14 cellular contexts compared by ENCODE assay signal in genomic region chr21:44485796-44486195, GRCh38. TPM values are rescaled to one million over a fixed set of nuclear protein-coding genes. Genes with fewer than 3 reads are reported as not detected.
DNase-seq lines count a peak whose midpoint lies in the region; ATAC-seq, FAIRE-seq and TF ChIP-seq lines count a peak whose summit lies in the region.
"Had no signal": no experiment of that assay in that cellular context is flagged by ENCODE, and none has a peak within 500 bp of the region (broad histone marks: within the 10 kb centered on the region; RNA-seq: fewer than 3 reads in every experiment).

No MANE protein-coding gene starts in this region.

- no peak for FAIRE-seq in K562 (lab: Jason Lieb, UNC)
- FAIRE-seq: endometrium had no signal

- no peak for DNase-seq in activated T-cell treated with anti-CD3 and anti-CD28 coated beads, Interleukin-2, amount 50 U/mL, for 24 hours
- DNase-seq in activated T-cell treated with anti-CD3 and anti-CD28 coated beads, Interleukin-2, amount 50 U/mL, for 1 hour = no peak
- DNase-seq in K562 (ENCODE audit: extremely low read depth in 1 of 4, low spot score in 3 of 4) (no peak), lower lobe of right lung (no peak), testis (no peak), NCI-H2081 treated with DMSO at 0.1 percent for 48 hours (lab: John Stamatoyannopoulos, UW) (no peak)
- DNase-seq in stimulated activated CD4-positive, alpha-beta T cell treated with anti-CD3 and anti-CD28 coated beads, Interleukin-12 subunit alpha, Interleukin-12 subunit beta, amount 100 ng/mL, for 4 hours = no peak

- no peak overlapping the region; a peak in 1 of 4 replicates for H3K9ac ChIP-seq in K562 (ENCODE audit: insufficient read depth in 1 of 2, low read depth in 2 of 2, low read length in 2 of 2)

- H3K27ac ChIP-seq in K562 (ENCODE audit: extremely low read depth, low read depth, low read length) = no peak overlapping the region
- H3K27ac ChIP-seq in lower lobe of right lung = peak overlapping the region; percentile 11
- H3K27ac ChIP-seq in testis = no peak overlapping the region
- H3K27ac ChIP-seq: HL-60 had no signal

- TF ChIP-seq EP300 in K562 (IDR thresholded peaks at IDR 0.05; ENCODE audit: low read length) = no peak

- no peaks in the 10 kb centered on the region for H3K9me3 ChIP-seq in K562 (replicated peaks; ENCODE audit: control insufficient read depth, insufficient read depth, low read depth, low read length)
- no peaks in the 10 kb centered on the region for H3K9me3 ChIP-seq in lower lobe of right lung
- H3K9me3 ChIP-seq in testis = no peaks in the 10 kb centered on the region

- no peaks in the 10 kb centered on the region for H4K20me1 ChIP-seq in K562 (replicated peaks; ENCODE audit: control insufficient read depth, insufficient read depth, low read length)

- H3K4me3 ChIP-seq in K562 = no peak overlapping the region; the same call in 1 of the 2 replicates
- peak overlapping the region; percentile 36 for H3K4me3 ChIP-seq in lower lobe of right lung
- peak overlapping the region; percentile 37 to 54 for H3K4me3 ChIP-seq in testis

- WGBS in K562 (ENCODE audit: insufficient coverage, low coverage, missing lambda C conversion rate) = 14% methylated on average over 10 of the region's 10 CpGs
- 48 to 65% methylated on average over 10 of the region's 10 CpGs for WGBS in testis, 2 donors

- no peaks in the 10 kb centered on the region for H3K36me3 Mint-ChIP-seq in activated T-cell treated with anti-CD3 and anti-CD28 coated beads, Interleukin-2, amount 50 U/mL, for 24 hours (ENCODE audit: low read depth)

- no peaks in the 10 kb centered on the region for H3K9me1 ChIP-seq in K562 (ENCODE audit: control insufficient read depth, insufficient read depth, low read length)

- ATAC-seq in K562 = no peak
- ATAC-seq in lower lobe of right lung = peak; percentile 71 to 81
- no peak for ATAC-seq in GM21619 (IDR thresholded peaks at IDR 0.05; ENCODE audit: unreplicated experiment)

- peaks cover 12% of the 10 kb centered on the region for H3K4me1 Mint-ChIP-seq in activated T-cell treated with anti-CD3 and anti-CD28 coated beads, Interleukin-2, amount 50 U/mL, for 24 hours (ENCODE audit: low read depth)

- no peaks in the 10 kb centered on the region for H3K27me3 Mint-ChIP-seq in activated T-cell treated with anti-CD3 and anti-CD28 coated beads, Interleukin-2, amount 50 U/mL, for 24 hours

- H3K27me3 ChIP-seq in K562 (ENCODE audit: control insufficient read depth in 2 of 2, insufficient read depth in 2 of 2, low read length in 2 of 2) (peaks cover 11 to 44% of the 10 kb centered on the region in 2 experiments; a peak in 4 of 5 replicates), lower lobe of right lung (ENCODE audit: low read depth) (no peaks in the 10 kb centered on the region), testis (no peaks in the 10 kb centered on the region)

- BruUV-seq in K562 (replicated peaks; lab: Mats Ljungman, UMichigan) = no TSS peak

- H3K4me3 Mint-ChIP-seq in activated T-cell treated with anti-CD3 and anti-CD28 coated beads, Interleukin-2, amount 50 U/mL, for 24 hours = peak overlapping the region; percentile 75
- H3K4me3 Mint-ChIP-seq: stimulated activated naive CD8-positive, alpha-beta T cell treated with anti-CD3 and anti-CD28 coated beads, Interleukin-15, Interleukin-2, amounts not matched to agents 100 ng/mL and 50 ng/mL, for 24 hours had no signal

- in situ Hi-C loops in K562 (cut with MboI) = no loop called here

- POLR2A ChIA-PET in K562 (lab: Yijun Ruan, JAX) = no interaction called here

- H3K79me2 ChIP-seq in K562 (ENCODE audit: control insufficient read depth, insufficient read depth, low read length) = no peaks in the 10 kb centered on the region

- peak overlapping the region; percentile 43; the same call in 1 of the 2 replicates for H3K4me2 ChIP-seq in K562 (ENCODE audit: insufficient read depth, low read length)

- no peaks in the 10 kb centered on the region for H3K9me3 Mint-ChIP-seq in activated T-cell treated with anti-CD3 and anti-CD28 coated beads, Interleukin-2, amount 50 U/mL, for 24 hours
- H3K9me3 Mint-ChIP-seq: stimulated activated naive CD8-positive, alpha-beta T cell treated with anti-CD3 and anti-CD28 coated beads, Interleukin-15, Interleukin-2, amounts not matched to agents 100 ng/mL and 50 ng/mL, for 24 hours had no signal

- H3K36me3 ChIP-seq in K562 (ENCODE audit: control insufficient read depth, insufficient read depth, low read length) = no peaks in the 10 kb centered on the region
- H3K36me3 ChIP-seq in lower lobe of right lung = no peaks in the 10 kb centered on the region
- H3K36me3 ChIP-seq in testis (ENCODE audit: low read depth, missing control alignments) = no peaks in the 10 kb centered on the region

- TF ChIP-seq POLR2A in K562 (conservative IDR thresholded peaks at IDR 0.05) = no peak
- no peak for TF ChIP-seq POLR2A in testis (IDR thresholded peaks at IDR 0.05)

- no peak for TF ChIP-seq RAD21 in K562 (CRISPR knock-in tag; conservative IDR thresholded peaks at IDR 0.05 in 1 of 2, IDR thresholded peaks at IDR 0.05 in 1 of 2)

- peaks cover 0 to 10% of the 10 kb centered on the region in 2 experiments; a peak in 3 of 5 replicates for H3K4me1 ChIP-seq in K562 (replicated peaks in 1 of 2; ENCODE audit: control insufficient read depth in 2 of 2, insufficient read depth in 2 of 2, low read length in 2 of 2)
- peaks cover 3% of the 10 kb centered on the region for H3K4me1 ChIP-seq in lower lobe of right lung
- H3K4me1 ChIP-seq in testis = no peaks in the 10 kb centered on the region

- CTCF ChIA-PET in K562 (lab: Yijun Ruan, JAX; ENCODE audit: low intra/inter-chr PET ratio) = interaction anchor here (0.8 kb wide), 1 partner anchor 216 kb away, joined by 3 read pairs; no protein-coding TSS in a partner anchor

- H3K27ac Mint-ChIP-seq in activated T-cell treated with anti-CD3 and anti-CD28 coated beads, Interleukin-2, amount 50 U/mL, for 24 hours = no peak overlapping the region
- H3K27ac Mint-ChIP-seq: stimulated activated naive CD8-positive, alpha-beta T cell treated with anti-CD3 and anti-CD28 coated beads, Interleukin-15, Interleukin-2, amounts not matched to agents 100 ng/mL and 50 ng/mL, for 24 hours had no signal

- TF ChIP-seq CTCF in K562 (IDR thresholded peaks at IDR 0.05 in 2 of 3, conservative IDR thresholded peaks at IDR 0.05 in 1 of 3; ENCODE audit: insufficient read depth in 2 of 3, low read depth in 1 of 3, low read length in 3 of 3) = no peak
- no peak for TF ChIP-seq CTCF in lower lobe of right lung (IDR thresholded peaks at IDR 0.05)
- TF ChIP-seq CTCF in testis (IDR thresholded peaks at IDR 0.05) = no peak

- intact Hi-C loops in K562 (cut with micrococcal nuclease) (no loop called here), lower lobe of right lung (cut with DNase I) (no loop called here), testis (cut with DNase I; ENCODE audit: low total_unique reads) (no loop called here)

- H2AFZ ChIP-seq in K562 (ENCODE audit: low read depth, low read length) = peak overlapping the region; percentile 43; the same call in 1 of the 2 replicates

TF ChIP-seq in K562, 482 proteins besides CTCF, POLR2A, EP300 and RAD21:
- TF ChIP-seq ZNF121 (CRISPR knock-in tag; conservative IDR thresholded peaks at IDR 0.05) (no peak), MCM5 (IDR thresholded peaks at IDR 0.05; ENCODE audit: low read depth) (no peak), ZBTB1 (CRISPR knock-in tag; IDR thresholded peaks at IDR 0.05; ENCODE audit: borderline replicate concordance, low read depth) (no peak), SREBF2 (CRISPR knock-in tag; IDR thresholded peaks at IDR 0.05) (no peak)

RNA-seq across cellular contexts. Expression of gene LRRC3, which starts 30.5 kb away (rescaled TPM):
- 0.07 and 0.25 TPM in 2 replicates for total RNA-seq in K562 (2011; cell fraction: chromatin; rRNA removed; ENCODE audit: low replicate concordance)
- total RNA-seq in K562 (2011; cell fraction: nucleolus; rRNA removed) = 0.17 and 0.26 TPM in 2 replicates
- 0.07 and 0.15 TPM in 2 replicates for total RNA-seq in K562 (2011; cell fraction: nucleoplasm; rRNA removed)
- total RNA-seq in K562 (2014; rRNA removed) = not detected in 2 replicates
- total RNA-seq in K562 (2014; rRNA removed; fragmentation: Illumina TruSeq; extraction: Trizol) = not detected in 2 replicates
- not detected in 2 replicates for total RNA-seq in K562 (2015; rRNA removed; fragmentation: Illumina TruSeq; extraction: Trizol)
- total RNA-seq in K562 (2021) = 0.04 TPM in 2 replicates
- polyA plus RNA-seq in K562 (2011; rRNA removed) = 0.03 and 0.04 TPM in 2 replicates
- polyA plus RNA-seq in K562 (2011; cell fraction: cytosol; rRNA removed) = 0.04 and 0.07 TPM in 2 replicates
- 0.03 and 0.04 TPM in 2 replicates for polyA plus RNA-seq in K562 (2011; cell fraction: nucleus; rRNA removed)
- 0.03 and 0.04 TPM in 2 replicates for polyA plus RNA-seq in K562 (2012)
- not detected in 2 replicates for polyA plus RNA-seq in K562 (2014; fragmentation: Illumina TruSeq; extraction: Trizol)
- not detected for polyA plus RNA-seq in K562 (2014; fragmentation: Nextera tagmentation; extraction: Ambion mirVana)
- polyA plus RNA-seq in K562 (2014; rRNA removed) = 0.03 TPM in 1 of 2 replicates, not detected in the other
- 0.07 TPM in 1 of 2 replicates, not detected in the other for polyA minus RNA-seq in K562 (2011; rRNA and poly(A)+ RNA removed)
- not detected in 2 replicates for polyA minus RNA-seq in K562 (2011; cell fraction: cytosol; rRNA and poly(A)+ RNA removed)
- under 0.01 and 0.13 TPM in 2 replicates for polyA minus RNA-seq in K562 (2011; cell fraction: nucleus; rRNA and poly(A)+ RNA removed)
- 4.0 TPM for total RNA-seq in lower lobe of right lung
- 10 to 100 TPM in 1 of 2 donors, 1 to 10 TPM in 1; 8.3 to 11.8 TPM for total RNA-seq in testis
- polyA plus RNA-seq in testis (ENCODE audit: insufficient read depth, low read depth, low replicate concordance) = 4.9 TPM

RNA-seq across cellular contexts. Expression of gene KRTAP10-1, which starts 54.2 kb away (rescaled TPM):
- not detected in 2 replicates for total RNA-seq in K562 (2011; cell fraction: chromatin; rRNA removed; ENCODE audit: low replicate concordance)
- total RNA-seq in K562 (2011; cell fraction: nucleolus; rRNA removed) = not detected in 2 replicates
- not detected in 2 replicates for total RNA-seq in K562 (2011; cell fraction: nucleoplasm; rRNA removed)
- not detected in 2 replicates for total RNA-seq in K562 (2014; rRNA removed)
- total RNA-seq in K562 (2014; rRNA removed; fragmentation: Illumina TruSeq; extraction: Trizol) = not detected in 2 replicates
- not detected in 2 replicates for total RNA-seq in K562 (2015; rRNA removed; fragmentation: Illumina TruSeq; extraction: Trizol)
- not detected in 2 replicates for total RNA-seq in K562 (2021)
- not detected in 2 replicates for polyA plus RNA-seq in K562 (2011; rRNA removed)
- polyA plus RNA-seq in K562 (2011; cell fraction: cytosol; rRNA removed) = not detected in 2 replicates
- not detected in 2 replicates for polyA plus RNA-seq in K562 (2011; cell fraction: nucleus; rRNA removed)
- polyA plus RNA-seq in K562 (2012) = not detected in 2 replicates
- not detected in 2 replicates for polyA plus RNA-seq in K562 (2014; fragmentation: Illumina TruSeq; extraction: Trizol)
- polyA plus RNA-seq in K562 (2014; fragmentation: Nextera tagmentation; extraction: Ambion mirVana) = not detected
- not detected in 2 replicates for polyA plus RNA-seq in K562 (2014; rRNA removed)
- not detected in 2 replicates for polyA minus RNA-seq in K562 (2011; rRNA and poly(A)+ RNA removed)
- not detected in 2 replicates for polyA minus RNA-seq in K562 (2011; cell fraction: cytosol; rRNA and poly(A)+ RNA removed)
- not detected in 2 replicates for polyA minus RNA-seq in K562 (2011; cell fraction: nucleus; rRNA and poly(A)+ RNA removed)
- total RNA-seq in lower lobe of right lung = not detected
- total RNA-seq in testis = not detected
- not detected for polyA plus RNA-seq in testis (ENCODE audit: insufficient read depth, low read depth, low replicate concordance)
- total RNA-seq: omental fat pad, SK-MEL-5 had no signal
- polyA plus RNA-seq: AG04450 had no signal

Comparison
In these comparisons a context has a peak if more than half of its experiments do, and no peak if none do; other contexts are left out.
1. ATAC-seq: peak in lower lobe of right lung (2 of 2); none in K562 (single experiment) and GM21619 (single experiment).